27 cellular contexts compared by ENCODE assay signal in genomic region chr2:168703926-168704325, GRCh38.
A peak's percentile ranks its signal among the peaks of the same experiment; 100 is the strongest.
DNase-seq lines count a peak whose midpoint lies in the region; ATAC-seq and TF ChIP-seq lines count a peak whose summit lies in the region.
"Had no signal": no experiment of that assay in that cellular context is flagged by ENCODE, and none has a peak within 500 bp of the region (broad histone marks: within the 10 kb centered on the region; RNA-seq: fewer than 3 reads in every experiment).

No MANE protein-coding gene starts in this region.

- H3K27ac ChIP-seq in CD8-positive, alpha-beta T cell (ENCODE audit: low read depth, low read length) = no peak overlapping the region
- H3K27ac ChIP-seq in VCaP (peak overlapping the region; percentile 96), ascending aorta (no peak overlapping the region)
- H3K27ac ChIP-seq: A549, heart left ventricle, SK-N-MC, suprapubic skin, vagina had no signal

- H3K4me1 ChIP-seq in CD8-positive, alpha-beta T cell (ENCODE audit: insufficient read depth, low read length) = no peaks in the 10 kb centered on the region
- no peaks in the 10 kb centered on the region for H3K4me1 ChIP-seq in ascending aorta

- no peak for ATAC-seq in CD8-positive, alpha-beta T cell
- ATAC-seq in GM18517 (IDR thresholded peaks at IDR 0.05; ENCODE audit: unreplicated experiment) = no peak
- ATAC-seq: A549; activated T-helper 17 cell treated with anti-CD3 and anti-CD28 coated beads, Interleukin-2, amount 50 U/mL, for 72 hours; left colon; naive thymus-derived CD8-positive, alpha-beta T cell had no signal

- H3K4me3 ChIP-seq in CD8-positive, alpha-beta T cell (ENCODE audit: low read depth, low read length) = no peak overlapping the region
- H3K4me3 ChIP-seq in ascending aorta = no peak overlapping the region
- H3K4me3 ChIP-seq: A549, heart left ventricle, MG63, SK-N-MC, smooth muscle cell, suprapubic skin, vagina had no signal

- peak overlapping the region; percentile 14 for H3K27ac Mint-ChIP-seq in CD8-positive, alpha-beta T cell
- peak overlapping the region; percentile 35 for H3K27ac Mint-ChIP-seq in mesothelial cell of epicardium
- H3K27ac Mint-ChIP-seq: activated naive CD8-positive, alpha-beta T cell; activated T-helper 17 cell treated with anti-CD3 and anti-CD28 coated beads, Interleukin-2, amount 50 U/mL, for 72 hours had no signal

- H3K36me3 Mint-ChIP-seq in CD8-positive, alpha-beta T cell = peaks cover 11% of the 10 kb centered on the region
- peaks cover 8% of the 10 kb centered on the region for H3K36me3 Mint-ChIP-seq in mesothelial cell of epicardium

- no peak overlapping the region for H3K4me3 Mint-ChIP-seq in CD8-positive, alpha-beta T cell
- no peak overlapping the region for H3K4me3 Mint-ChIP-seq in mesothelial cell of epicardium
- H3K4me3 Mint-ChIP-seq: activated naive CD8-positive, alpha-beta T cell; activated T-helper 17 cell treated with anti-CD3 and anti-CD28 coated beads, Interleukin-2, amount 50 U/mL, for 72 hours; IgD-negative memory B cell had no signal

- peaks cover 2% of the 10 kb centered on the region for H3K4me1 Mint-ChIP-seq in CD8-positive, alpha-beta T cell (ENCODE audit: low read depth)
- peaks cover 32% of the 10 kb centered on the region for H3K4me1 Mint-ChIP-seq in mesothelial cell of epicardium

- TF ChIP-seq CTCF in CD8-positive, alpha-beta T cell (IDR thresholded peaks at IDR 0.05) = no peak
- TF ChIP-seq CTCF in VCaP (conservative IDR thresholded peaks at IDR 0.05) = no peak
- TF ChIP-seq CTCF in mesothelial cell of epicardium (IDR thresholded peaks at IDR 0.05; ENCODE audit: unreplicated experiment) = no peak
- TF ChIP-seq CTCF in ascending aorta (IDR thresholded peaks at IDR 0.05) = no peak

- H3K9me3 ChIP-seq in CD8-positive, alpha-beta T cell (ENCODE audit: low read length) = no peaks in the 10 kb centered on the region
- no peaks in the 10 kb centered on the region for H3K9me3 ChIP-seq in ascending aorta
- H3K9me3 ChIP-seq: A549, BE2C, heart left ventricle, MG63, suprapubic skin, vagina had no signal

- no peaks in the 10 kb centered on the region for H3K9me3 Mint-ChIP-seq in CD8-positive, alpha-beta T cell
- H3K9me3 Mint-ChIP-seq in mesothelial cell of epicardium = peaks cover under 1% of the 10 kb centered on the region
- H3K9me3 Mint-ChIP-seq: activated T-helper 17 cell treated with anti-CD3 and anti-CD28 coated beads, Interleukin-2, amount 50 U/mL, for 72 hours; IgD-negative memory B cell; naive thymus-derived CD8-positive, alpha-beta T cell had no signal

- H3K36me3 ChIP-seq in CD8-positive, alpha-beta T cell (ENCODE audit: insufficient read depth, low read length) = no peaks in the 10 kb centered on the region
- no peaks in the 10 kb centered on the region for H3K36me3 ChIP-seq in ascending aorta
- H3K36me3 ChIP-seq: BE2C, heart left ventricle, MG63, suprapubic skin, vagina had no signal

- no peaks in the 10 kb centered on the region for H3K27me3 ChIP-seq in CD8-positive, alpha-beta T cell (ENCODE audit: insufficient read depth, low read length)
- H3K27me3 ChIP-seq in ascending aorta = no peaks in the 10 kb centered on the region
- H3K27me3 ChIP-seq: BE2C, heart left ventricle, MG63, suprapubic skin, vagina had no signal

- no peaks in the 10 kb centered on the region for H3K27me3 Mint-ChIP-seq in CD8-positive, alpha-beta T cell (ENCODE audit: low read depth)
- H3K27me3 Mint-ChIP-seq in mesothelial cell of epicardium (ENCODE audit: low read depth) = no peaks in the 10 kb centered on the region
- H3K27me3 Mint-ChIP-seq: activated naive CD8-positive, alpha-beta T cell; activated T-helper 17 cell treated with anti-CD3 and anti-CD28 coated beads, Interleukin-2, amount 50 U/mL, for 72 hours; IgD-negative memory B cell; naive thymus-derived CD8-positive, alpha-beta T cell had no signal

- CTCF ChIA-PET in CD8-positive, alpha-beta T cell (lab: Charles Lee) = interaction anchor here (0.9 to 4.5 kb wide), 3 partner anchors 10 to 358 kb away, joined by 3 to 36 read pairs (median 9); no protein-coding TSS in a partner anchor

- intact Hi-C loops in CD8-positive, alpha-beta T cell (cut with DNase I, micrococcal nuclease) = loop anchor here in 1 of 2 experiments (10.0 kb wide), 1 partner anchor 211 kb away; no protein-coding TSS in a partner anchor
- intact Hi-C loops in ascending aorta (cut with DNase I) = no loop called here

- POLR2A ChIA-PET in CD8-positive, alpha-beta T cell (lab: Charles Lee) = no interaction called here

- no peak for DNase-seq in CD8-positive, alpha-beta T cell
- DNase-seq in HT-29 (ENCODE audit: low spot score) (peak; percentile 83), mesothelial cell of epicardium (ENCODE audit: low spot score in 2 of 2, unreplicated experiment in 2 of 2) (no peak), GDM1 (lab: John Stamatoyannopoulos, UW) (no peak), ascending aorta (ENCODE audit: low spot score in 2 of 2) (no peak), glomerular visceral epithelial cell (ENCODE audit: extremely low spot score) (no peak)
- DNase-seq: BE2C; HCEC 1CT; heart left ventricle; left colon; mesendoderm; MG63; naive thymus-derived CD8-positive, alpha-beta T cell; NCI-H1436 treated with DMSO at 0.1 percent for 48 hours; NCI-H2171; NCI-H524 treated with DMSO at 0.1 percent for 48 hours; stimulated activated CD4-positive, alpha-beta T cell treated with anti-CD3 and anti-CD28 coated beads, Interleukin-2, amount 100 ng/mL, for 24 hours had no signal
